24 cellular contexts compared by ENCODE assay signal in genomic region chr7:134481167-134481566, GRCh38. TPM values are rescaled to one million over a fixed set of nuclear protein-coding genes. Genes with fewer than 3 reads are reported as not detected.
"Had no signal": no experiment of that assay in that cellular context is flagged by ENCODE, and none has a peak within 500 bp of the region (broad histone marks: within the 10 kb centered on the region; RNA-seq: fewer than 3 reads in every experiment).

No MANE protein-coding gene starts in this region.

- H3K36me3 ChIP-seq: brain microvascular endothelial cell, lower lobe of right lung, upper lobe of right lung had no signal

- H3K27me3 Mint-ChIP-seq: progenitor cell of endocrine pancreas had no signal

- H3K27ac Mint-ChIP-seq: activated naive CD4-positive, alpha-beta T cell treated with anti-CD3 and anti-CD28 coated beads, Interleukin-2, amount 50 U/mL, for 24 hours; dendritic cell treated with granulocyte-macrophage colony-stimulating factor and Interleukin-4, amounts not matched to agents 40 ng/mL and 50 ng/mL, for 4 days; natural killer cell treated with Interleukin-12 subunit alpha and Interleukin-12 subunit beta and Interleukin-15 and Interleukin-18, amount 100 ng/mL, for 72 hours; progenitor cell of endocrine pancreas had no signal

- FAIRE-seq: endometrium, TTC549 had no signal

- H3K27ac ChIP-seq: brain microvascular endothelial cell, foreskin keratinocyte, lower lobe of right lung, upper lobe of right lung had no signal

- H3K27me3 ChIP-seq: brain microvascular endothelial cell, foreskin keratinocyte, upper lobe of right lung had no signal

- H3K9me3 ChIP-seq: lower lobe of right lung, upper lobe of right lung had no signal

- DNase-seq: activated CD4-positive, alpha-beta T cell treated with anti-CD3 and anti-CD28 coated beads for 1 hour; activated CD4-positive, alpha-beta T cell treated with anti-CD3 and anti-CD28 coated beads, Interleukin-2, amount 50 U/mL, for 1 hour; activated gamma-delta T cell treated with Interleukin-2 at 50 U/mL for 16 hours; activated T-cell treated with anti-CD3 and anti-CD28 coated beads, Interleukin-2, amount 50 U/mL, for 1 hour; aorta; caudate nucleus; effector CD4-positive, alpha-beta T cell; left colon; lower lobe of right lung; retina; stimulated activated CD4-positive, alpha-beta T cell treated with anti-CD3 and anti-CD28 coated beads, Interleukin-12 subunit alpha, Interleukin-12 subunit beta, amount 100 ng/mL, for 4 hours; stimulated activated CD4-positive, alpha-beta T cell treated with anti-CD3 and anti-CD28 coated beads, Interleukin-4, amount 100 ng/mL, for 4 hours; stimulated activated naive CD8-positive, alpha-beta T cell treated with anti-CD3 and anti-CD28 coated beads, Interleukin-15, Interleukin-2, amounts not matched to agents 100 U/mL and 50 U/mL, for 24 hours; upper lobe of right lung had no signal

- H3K9me3 Mint-ChIP-seq: activated naive CD4-positive, alpha-beta T cell treated with anti-CD3 and anti-CD28 coated beads, Interleukin-2, amount 50 U/mL, for 24 hours; dendritic cell treated with granulocyte-macrophage colony-stimulating factor and Interleukin-4, amounts not matched to agents 40 ng/mL and 50 ng/mL, for 4 days; natural killer cell treated with Interleukin-12 subunit alpha and Interleukin-12 subunit beta and Interleukin-15 and Interleukin-18, amount 100 ng/mL, for 72 hours had no signal

- H3K4me1 ChIP-seq: lower lobe of right lung, upper lobe of right lung had no signal

- H3K36me3 Mint-ChIP-seq: activated naive CD4-positive, alpha-beta T cell treated with anti-CD3 and anti-CD28 coated beads, Interleukin-2, amount 50 U/mL, for 24 hours; natural killer cell treated with Interleukin-12 subunit alpha and Interleukin-12 subunit beta and Interleukin-15 and Interleukin-18, amount 100 ng/mL, for 72 hours had no signal

- H3K4me1 Mint-ChIP-seq: activated naive CD4-positive, alpha-beta T cell treated with anti-CD3 and anti-CD28 coated beads, Interleukin-2, amount 50 U/mL, for 24 hours had no signal

- H3K4me3 Mint-ChIP-seq: activated naive CD4-positive, alpha-beta T cell treated with anti-CD3 and anti-CD28 coated beads, Interleukin-2, amount 50 U/mL, for 24 hours; dendritic cell treated with granulocyte-macrophage colony-stimulating factor and Interleukin-4, amounts not matched to agents 40 ng/mL and 50 ng/mL, for 4 days; natural killer cell treated with Interleukin-12 subunit alpha and Interleukin-12 subunit beta and Interleukin-15 and Interleukin-18, amount 100 ng/mL, for 72 hours had no signal

- H3K4me3 ChIP-seq: lower lobe of right lung, upper lobe of right lung had no signal

- ATAC-seq: left colon; natural killer cell treated with Interleukin-12 subunit alpha and Interleukin-12 subunit beta and Interleukin-15 and Interleukin-18, amount 100 ng/mL, for 72 hours; stimulated activated naive CD8-positive, alpha-beta T cell treated with anti-CD3 and anti-CD28 coated beads, Interleukin-15, Interleukin-2, amounts not matched to agents 100 U/mL and 50 U/mL, for 24 hours had no signal

RNA-seq across cellular contexts. Expression of gene AKR1B10, which starts 46.2 kb away (rescaled TPM):
- total RNA-seq: glomerular endothelial cell; lower lobe of right lung; natural killer cell treated with Interleukin-12 subunit alpha and Interleukin-12 subunit beta and Interleukin-15 and Interleukin-18, amount 100 ng/mL, for 72 hours; osteocyte; progenitor cell of endocrine pancreas; upper lobe of right lung had no signal
